ENCODE assay signal across 11 cellular contexts in genomic region chr2:98502556-98503335, GRCh38. TPM values are rescaled to one million over a fixed set of nuclear protein-coding genes. Genes with fewer than 3 reads are reported as not detected.
DNase-seq lines count a peak whose midpoint lies in the region; ATAC-seq and TF ChIP-seq lines count a peak whose summit lies in the region.
"Had no signal": no experiment of that assay in that cellular context is flagged by ENCODE, and none has a peak within 500 bp of the region (broad histone marks: within the 10 kb centered on the region; RNA-seq: fewer than 3 reads in every experiment).

No MANE protein-coding gene starts in this region.

- peaks cover 6% of the 10 kb centered on the region; the same call in 1 of the 2 replicates for H3K79me2 ChIP-seq in GM23248 (ENCODE audit: insufficient read depth)

- in situ Hi-C loops in GM23248 (cut with MboI), result no loop called here

- peaks cover 16% of the 10 kb centered on the region for H3F3A ChIP-seq in GM23248 (ENCODE audit: insufficient read depth)

- peak; percentile 73 for DNase-seq in GM23248
- DNase-seq in T-helper 17 cell, result no peak
- peak; percentile 90 for DNase-seq in fibroblast of pulmonary artery (ENCODE audit: low read depth)
- DNase-seq in pulmonary artery endothelial cell (ENCODE audit: low read depth, low spot score), result peak; percentile 66
- DNase-seq in activated T-helper 2 cell treated with anti-CD3 and anti-CD28 coated beads, Interferon-gamma antibody, Interleukin-2, Interleukin-4, amounts not matched to agents 10 μg/mL and 5 μg/mL and 100 μg/mL, durations not matched to agents 14 hours and 24 hours and 36 hours (ENCODE audit: low spot score), result no peak
- DNase-seq in DMS 273 (lab: John Stamatoyannopoulos, UW; ENCODE audit: unreplicated experiment), result no peak
- DNase-seq: cerebellar nuclear complex, NCI-H1105 had no signal

- peaks cover 34% of the 10 kb centered on the region for H3K4me1 ChIP-seq in GM23248 (ENCODE audit: insufficient read depth)
- H3K4me1 ChIP-seq: prostate gland had no signal

- no peaks in the 10 kb centered on the region for H3K27me3 Mint-ChIP-seq in T-helper 17 cell
- no peaks in the 10 kb centered on the region for H3K27me3 Mint-ChIP-seq in activated T-helper 2 cell treated with anti-CD3 and anti-CD28 coated beads, Interferon-gamma antibody, Interleukin-2, Interleukin-4, amounts not matched to agents 10 μg/mL and 5 μg/mL and 100 μg/mL, durations not matched to agents 14 hours and 24 hours and 36 hours (ENCODE audit: low read depth)

- H3K9ac ChIP-seq in GM23248, result no peak overlapping the region

- intact Hi-C loops in activated T-helper 2 cell treated with anti-CD3 and anti-CD28 coated beads, Interferon-gamma antibody, Interleukin-2, Interleukin-4, amounts not matched to agents 10 μg/mL and 5 μg/mL and 100 μg/mL, durations not matched to agents 14 hours and 24 hours and 36 hours (cut with micrococcal nuclease), result no loop called here

- H2AFZ ChIP-seq in GM23248, result no peak overlapping the region

- no peaks in the 10 kb centered on the region for H4K20me1 ChIP-seq in GM23248 (ENCODE audit: insufficient read depth)

- WGBS in GM23248 (ENCODE audit: low coverage in 1 of 2, low lambda C conversion rate in 2 of 2, missing lambda C conversion rate in 2 of 2), 2 experiments, result 71 to 73% methylated on average over 4 of the region's 4 CpGs

- no peak for ATAC-seq in T-helper 17 cell
- no peak for ATAC-seq in HG03354 (IDR thresholded peaks at IDR 0.05; ENCODE audit: poor library complexity, severe bottlenecking, unreplicated experiment)
- ATAC-seq in HG03045 (IDR thresholded peaks at IDR 0.05; ENCODE audit: unreplicated experiment), result no peak

- H3K9me3 Mint-ChIP-seq in activated T-helper 2 cell treated with anti-CD3 and anti-CD28 coated beads, Interferon-gamma antibody, Interleukin-2, Interleukin-4, amounts not matched to agents 10 μg/mL and 5 μg/mL and 100 μg/mL, durations not matched to agents 14 hours and 24 hours and 36 hours, result peaks cover 8% of the 10 kb centered on the region

- H3K27me3 ChIP-seq in GM23248 (replicated peaks; ENCODE audit: insufficient read depth), result no peaks in the 10 kb centered on the region

- no peak overlapping the region for H3K4me2 ChIP-seq in GM23248 (ENCODE audit: unreplicated experiment)

- peaks cover 64% of the 10 kb centered on the region for H3K4me1 Mint-ChIP-seq in T-helper 17 cell
- peaks cover 44% of the 10 kb centered on the region for H3K4me1 Mint-ChIP-seq in activated T-helper 2 cell treated with anti-CD3 and anti-CD28 coated beads, Interferon-gamma antibody, Interleukin-2, Interleukin-4, amounts not matched to agents 10 μg/mL and 5 μg/mL and 100 μg/mL, durations not matched to agents 14 hours and 24 hours and 36 hours (ENCODE audit: low read depth)

- no peak overlapping the region for H3K4me3 ChIP-seq in GM23248
- H3K4me3 ChIP-seq in fibroblast of pulmonary artery (replicated peaks; ENCODE audit: low read depth, low read length), result no peak overlapping the region
- H3K4me3 ChIP-seq: prostate gland had no signal

- H3K9me2 ChIP-seq in GM23248 (ENCODE audit: insufficient read depth), result no peaks in the 10 kb centered on the region

- TF ChIP-seq CTCF in fibroblast of pulmonary artery (IDR thresholded peaks at IDR 0.05; ENCODE audit: low read length, missing control alignments), result no peak

- H3K9me3 ChIP-seq in GM23248 (ENCODE audit: low read depth) (no peaks in the 10 kb centered on the region), T-helper 17 cell (ENCODE audit: control insufficient read depth, low read length, poor library complexity, severe bottlenecking) (no peaks in the 10 kb centered on the region)
- H3K9me3 ChIP-seq: prostate gland had no signal

- no peak overlapping the region for H3K4me3 Mint-ChIP-seq in T-helper 17 cell
- no peak overlapping the region for H3K4me3 Mint-ChIP-seq in activated T-helper 2 cell treated with anti-CD3 and anti-CD28 coated beads, Interferon-gamma antibody, Interleukin-2, Interleukin-4, amounts not matched to agents 10 μg/mL and 5 μg/mL and 100 μg/mL, durations not matched to agents 14 hours and 24 hours and 36 hours (ENCODE audit: low read depth)

- peaks cover 2% of the 10 kb centered on the region for H3K36me3 Mint-ChIP-seq in T-helper 17 cell (ENCODE audit: low read depth)
- H3K36me3 Mint-ChIP-seq in activated T-helper 2 cell treated with anti-CD3 and anti-CD28 coated beads, Interferon-gamma antibody, Interleukin-2, Interleukin-4, amounts not matched to agents 10 μg/mL and 5 μg/mL and 100 μg/mL, durations not matched to agents 14 hours and 24 hours and 36 hours (ENCODE audit: low read depth), result peaks cover 41% of the 10 kb centered on the region

- H3K27ac ChIP-seq in GM23248, result peak overlapping the region; percentile 43
- H3K27ac ChIP-seq: prostate gland had no signal

- H3K27ac Mint-ChIP-seq in T-helper 17 cell, result peak overlapping the region; percentile 80
- no peak overlapping the region for H3K27ac Mint-ChIP-seq in activated T-helper 2 cell treated with anti-CD3 and anti-CD28 coated beads, Interferon-gamma antibody, Interleukin-2, Interleukin-4, amounts not matched to agents 10 μg/mL and 5 μg/mL and 100 μg/mL, durations not matched to agents 14 hours and 24 hours and 36 hours

- H3K36me3 ChIP-seq in GM23248 (ENCODE audit: low read depth), result no peaks in the 10 kb centered on the region

RNA-seq across cellular contexts. Expression of gene INPP4A, which starts 58.1 kb away (rescaled TPM):
- 16.0 and 22.8 TPM in 2 replicates for total RNA-seq in GM23248 (2014; rRNA removed; shearing (Covaris generic))
- 8.0 and 9.5 TPM in 2 replicates for polyA plus RNA-seq in GM23248 (2016; fragmentation: Nextera tagmentation; extraction: Ambion mirVana)
- total RNA-seq in T-helper 17 cell, result 100 to 1,000 TPM; 109 to 110 TPM
- 38.7 and 41.7 TPM in 2 replicates for total RNA-seq in pulmonary artery endothelial cell
- total RNA-seq in activated T-helper 2 cell treated with anti-CD3 and anti-CD28 coated beads, Interferon-gamma antibody, Interleukin-2, Interleukin-4, amounts not matched to agents 10 μg/mL and 5 μg/mL and 100 μg/mL, durations not matched to agents 14 hours and 24 hours and 36 hours, result 35.9 and 40.2 TPM in 2 replicates

Comparison
In these comparisons a context has a peak if more than half of its experiments do, and no peak if none do; other contexts are left out.
1. DNase-seq: peak in GM23248 (single experiment), fibroblast of pulmonary artery (single experiment) and pulmonary artery endothelial cell (single experiment); none in T-helper 17 cell (0 of 3), activated T-helper 2 cell treated with anti-CD3 and anti-CD28 coated beads, Interferon-gamma antibody, Interleukin-2, Interleukin-4, amounts not matched to agents 10 μg/mL and 5 μg/mL and 100 μg/mL, durations not matched to agents 14 hours and 24 hours and 36 hours (single experiment) and DMS 273 (single experiment).